ENCODE assay signal across 22 cellular contexts in the genomic region with DNA sequence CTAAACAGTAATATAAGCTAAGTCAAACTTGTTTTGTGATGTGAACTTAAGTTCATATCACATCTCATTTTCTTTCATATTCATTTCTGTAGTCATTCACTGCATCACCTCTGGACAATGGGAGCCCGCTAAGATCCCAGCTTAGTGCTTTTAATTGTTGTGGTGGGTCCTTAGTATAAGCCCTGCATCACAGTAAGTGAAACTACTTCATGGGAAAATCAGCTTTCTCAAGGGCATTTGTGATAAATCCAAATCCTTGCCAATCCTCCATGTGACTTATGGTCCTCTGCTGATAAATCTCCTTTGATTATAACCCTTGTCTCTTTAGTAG.
DNase-seq lines count a peak whose midpoint lies in the region; TF ChIP-seq lines count a peak whose summit lies in the region.
"Had no signal": no experiment of that assay in that cellular context is flagged by ENCODE, and none has a peak within 500 bp of the region (broad histone marks: within the 10 kb centered on the region; RNA-seq: fewer than 3 reads in every experiment).

No MANE protein-coding gene starts in this region.

- H2AK5ac ChIP-seq in H9 (ENCODE audit: insufficient read length, low read length), result no peak overlapping the region

- H2BK120ac ChIP-seq in H9 (ENCODE audit: low read depth, low read length, poor library complexity, severe bottlenecking), result no peak overlapping the region

- H3K14ac ChIP-seq in H9 (ENCODE audit: insufficient read depth, low read length), result no peak overlapping the region

- no peak overlapping the region for H3K18ac ChIP-seq in H9 (ENCODE audit: insufficient read length, low read depth, low read length)

- H4K5ac ChIP-seq in H9 (ENCODE audit: insufficient read length, low read depth, low read length), result no peak overlapping the region

- H2BK12ac ChIP-seq in H9 (ENCODE audit: insufficient read length, low read depth, low read length), result no peak overlapping the region

- H3K23ac ChIP-seq in H9 (ENCODE audit: insufficient read length, low read depth, low read length), result no peak overlapping the region

- H3K4me1 Mint-ChIP-seq in H9 (peaks cover 26 to 27% of the 10 kb centered on the region in 2 experiments), mesothelial cell of epicardium (peaks cover 13% of the 10 kb centered on the region)
- H3K4me1 Mint-ChIP-seq: activated naive CD4-positive, alpha-beta T cell treated with anti-CD3 and anti-CD28 coated beads, Interleukin-2, amount 50 U/mL, for 24 hours; CD8-positive, alpha-beta memory T cell; naive thymus-derived CD4-positive, alpha-beta T cell had no signal

- H3K4me2 ChIP-seq in H9 (ENCODE audit: insufficient read depth, insufficient read length, low read length), result no peak overlapping the region

- H3T11ph ChIP-seq in H9 (ENCODE audit: low read length), result no peak overlapping the region

- H3K27me3 Mint-ChIP-seq in H9 (ENCODE audit: low read depth), result no peaks in the 10 kb centered on the region
- H3K27me3 Mint-ChIP-seq in mesothelial cell of epicardium (ENCODE audit: low read depth), result no peaks in the 10 kb centered on the region
- H3K27me3 Mint-ChIP-seq: CD8-positive, alpha-beta memory T cell; stimulated activated naive B cell treated with anti-CD40 and anti-IgM and Interleukin-4, amounts not matched to agents 10 μg/mL and 1 μg/mL and 100 μg/mL, for 72 hours had no signal

- no peaks in the 10 kb centered on the region for H3K27me3 ChIP-seq in H9 (ENCODE audit: insufficient read depth, low read length)
- H3K27me3 ChIP-seq: suprapubic skin, upper lobe of left lung had no signal

- H4K8ac ChIP-seq in H9 (replicated peaks; ENCODE audit: insufficient read length, low read depth, low read length), result no peak overlapping the region

- no peak overlapping the region for H3K56ac ChIP-seq in H9 (ENCODE audit: insufficient read length, low read depth, low read length)

- no peak overlapping the region for H3K27ac ChIP-seq in H9 (ENCODE audit: insufficient read length, low read depth, low read length)
- H3K27ac ChIP-seq: suprapubic skin, upper lobe of left lung, VCaP had no signal

- no peaks in the 10 kb centered on the region for H3K9me3 ChIP-seq in H9 (ENCODE audit: control insufficient read depth, low read depth, low read length)
- H3K9me3 ChIP-seq: suprapubic skin had no signal

- H3K27ac Mint-ChIP-seq in H9 (peak overlapping the region in 2 of 3 experiments; percentile 2 to 88; a peak in 1 of 7 replicates), mesothelial cell of epicardium (peak overlapping the region; percentile 78)
- H3K27ac Mint-ChIP-seq: activated naive CD4-positive, alpha-beta T cell treated with anti-CD3 and anti-CD28 coated beads, Interleukin-2, amount 50 U/mL, for 24 hours; CD8-positive, alpha-beta memory T cell; naive thymus-derived CD4-positive, alpha-beta T cell; stimulated activated naive B cell treated with anti-CD40 and anti-IgM and Interleukin-4, amounts not matched to agents 10 μg/mL and 1 μg/mL and 100 μg/mL, for 72 hours had no signal

- H3K79me1 ChIP-seq in H9 (ENCODE audit: insufficient read depth, low read depth, low read length, poor library complexity, severe bottlenecking), result no peaks in the 10 kb centered on the region

- H2BK15ac ChIP-seq in H9 (ENCODE audit: low read depth, low read length), result no peak overlapping the region

- H3K79me2 ChIP-seq in H9 (ENCODE audit: insufficient read depth, low read length), result peaks cover 6% of the 10 kb centered on the region; the same call in 1 of the 2 replicates

- no peak overlapping the region for H2AFZ ChIP-seq in H9 (ENCODE audit: low read length)

- no peaks in the 10 kb centered on the region for H3K23me2 ChIP-seq in H9 (ENCODE audit: insufficient read length, low read depth, low read length, poor library complexity, severe bottlenecking)

- no peak overlapping the region for H3K9ac ChIP-seq in H9 (ENCODE audit: extremely low read depth, insufficient read length, low read length)

- no peak overlapping the region for H3K4me3 Mint-ChIP-seq in H9
- H3K4me3 Mint-ChIP-seq in mesothelial cell of epicardium, result no peak overlapping the region
- H3K4me3 Mint-ChIP-seq: activated naive CD4-positive, alpha-beta T cell treated with anti-CD3 and anti-CD28 coated beads, Interleukin-2, amount 50 U/mL, for 24 hours; CD8-positive, alpha-beta memory T cell; naive thymus-derived CD4-positive, alpha-beta T cell; stimulated activated naive B cell treated with anti-CD40 and anti-IgM and Interleukin-4, amounts not matched to agents 10 μg/mL and 1 μg/mL and 100 μg/mL, for 72 hours had no signal

- WGBS in H9 (ENCODE audit: extremely low coverage, insufficient read length, low lambda C conversion rate), result no CpG with 5 or more reads among the region's 1 CpG

- H3K36me3 Mint-ChIP-seq in H9 (ENCODE audit: insufficient read depth in 1 of 3, low read depth in 3 of 3) (peaks cover 24 to 30% (median 30%) of the 10 kb centered on the region in 3 experiments), mesothelial cell of epicardium (peaks cover 17% of the 10 kb centered on the region)
- H3K36me3 Mint-ChIP-seq: activated naive CD4-positive, alpha-beta T cell treated with anti-CD3 and anti-CD28 coated beads, Interleukin-2, amount 50 U/mL, for 24 hours; naive thymus-derived CD4-positive, alpha-beta T cell had no signal

- H4K91ac ChIP-seq in H9 (ENCODE audit: insufficient read length, low read depth, low read length), result no peak overlapping the region

- TF ChIP-seq CTCF in H9 (conservative IDR thresholded peaks at IDR 0.05), result no peak
- no peak for TF ChIP-seq CTCF in epithelial cell of proximal tubule (conservative IDR thresholded peaks at IDR 0.05; ENCODE audit: low read depth, low read length)
- TF ChIP-seq CTCF in mesothelial cell of epicardium (IDR thresholded peaks at IDR 0.05; ENCODE audit: unreplicated experiment), result no peak

- H2BK20ac ChIP-seq in H9 (ENCODE audit: low read depth, low read length, poor library complexity, severe bottlenecking), result no peak overlapping the region

- no peak overlapping the region for H3K4ac ChIP-seq in H9 (ENCODE audit: low read depth, low read length)

- H3K4me3 ChIP-seq in epithelial cell of proximal tubule (ENCODE audit: low read depth, low read length), result peak overlapping the region; percentile 19
- H3K4me3 ChIP-seq: suprapubic skin, upper lobe of left lung had no signal

- H3K4me1 ChIP-seq in H9 (ENCODE audit: insufficient read depth, low read length), result no peaks in the 10 kb centered on the region

- no peak overlapping the region for H2BK5ac ChIP-seq in H9 (ENCODE audit: insufficient read length, low read length)

- no peaks in the 10 kb centered on the region for H4K20me1 ChIP-seq in H9 (ENCODE audit: control insufficient read depth, insufficient read depth, insufficient read length)

- H3K9me3 Mint-ChIP-seq in H9 (peaks cover 16 to 20% of the 10 kb centered on the region in 2 experiments), mesothelial cell of epicardium (peaks cover 13% of the 10 kb centered on the region)
- H3K9me3 Mint-ChIP-seq: activated naive CD4-positive, alpha-beta T cell treated with anti-CD3 and anti-CD28 coated beads, Interleukin-2, amount 50 U/mL, for 24 hours had no signal

- DNase-seq in H9 (no peak), NCI-H524 (lab: John Stamatoyannopoulos, UW) (peak; percentile 27 to 53), epithelial cell of proximal tubule (ENCODE audit: low read depth) (no peak), mesothelial cell of epicardium (ENCODE audit: low spot score in 2 of 2, unreplicated experiment in 2 of 2) (no peak), MV-4-11 (lab: John Stamatoyannopoulos, UW) (no peak), KG1 (lab: John Stamatoyannopoulos, UW) (no peak)
- DNase-seq in stimulated activated naive CD4-positive, alpha-beta T cell (lab: John Stamatoyannopoulos, UW), result no peak
- DNase-seq: activated CD4-positive, alpha-beta T cell treated with anti-CD3 and anti-CD28 coated beads for 48 hours; amygdala; CD8-positive, alpha-beta memory T cell; naive thymus-derived CD4-positive, alpha-beta T cell; NCI-H1694 treated with DMSO at 0.1 percent for 48 hours; NCI-H2171 treated with DMSO at 0.1 percent for 48 hours; NCI-H510A treated with DMSO at 0.1 percent for 48 hours; NK-92 treated with Interleukin-12 subunit alpha and Interleukin-12 subunit beta, amount 100 ng/mL, for 24 hours; occipital lobe; PC-3; stimulated activated naive B cell treated with anti-CD40 and anti-IgM and Interleukin-4, amounts not matched to agents 10 μg/mL and 1 μg/mL and 100 μg/mL, for 72 hours; upper lobe of left lung had no signal

Comparison
In these comparisons a context has a peak if more than half of its experiments do, and no peak if none do; other contexts are left out.
1. DNase-seq: peak in NCI-H524 (2 of 2); none in H9 (single experiment), epithelial cell of proximal tubule (single experiment), mesothelial cell of epicardium (0 of 2), MV-4-11 (single experiment), KG1 (single experiment) and stimulated activated naive CD4-positive, alpha-beta T cell (0 of 6).